Comparison of ENCODE assay signal across 7 cellular contexts in genomic region chr17:75877752-75878173, GRCh38. TPM values are rescaled to one million over a fixed set of nuclear protein-coding genes. Genes with fewer than 3 reads are reported as not detected.
A peak's percentile ranks its signal among the peaks of the same experiment; 100 is the strongest.
DNase-seq lines count a peak whose midpoint lies in the region; ATAC-seq and TF ChIP-seq lines count a peak whose summit lies in the region.

No MANE protein-coding gene starts in this region.

- peaks cover 48% of the 10 kb centered on the region for H3K4me1 Mint-ChIP-seq in activated naive CD8-positive, alpha-beta T cell (ENCODE audit: low read depth)

- ATAC-seq in Right ventricle myocardium superior (ENCODE audit: poor library complexity) (peak; percentile 71), aorta (ENCODE audit: low FRiP score) (peak; percentile 64)

- H3K9ac ChIP-seq in HUES48 (ENCODE audit: low read depth, low read length) (no peak overlapping the region; the same call in 1 of the 2 replicates), parathyroid adenoma (no peak overlapping the region)

- H3K9me3 Mint-ChIP-seq in activated naive CD8-positive, alpha-beta T cell (ENCODE audit: low read depth), result no peaks in the 10 kb centered on the region

- peak overlapping the region; percentile 77 for H3K4me2 ChIP-seq in parathyroid adenoma (ENCODE audit: low read length)

- H3K27me3 ChIP-seq in HUES48 (ENCODE audit: control insufficient read depth, insufficient read depth, low read length) (peaks cover 29% of the 10 kb centered on the region), SJSA1 (replicated peaks) (no peaks in the 10 kb centered on the region), parathyroid adenoma (ENCODE audit: control insufficient read depth, insufficient read depth, low read length) (no peaks in the 10 kb centered on the region), aorta (ENCODE audit: control insufficient read depth in 1 of 2, insufficient read depth in 2 of 2, low read length in 1 of 2) (no peaks in the 10 kb centered on the region)

- H2AFZ ChIP-seq in parathyroid adenoma, result peak overlapping the region; percentile 68

- peak overlapping the region; percentile 94 for H3K27ac Mint-ChIP-seq in activated naive CD8-positive, alpha-beta T cell

- H3K27ac ChIP-seq in HUES48 (ENCODE audit: low read depth, low read length), result peak overlapping the region; percentile 68
- H3K27ac ChIP-seq in SJSA1, result peak overlapping the region; percentile 54
- peak overlapping the region; percentile 87 for H3K27ac ChIP-seq in parathyroid adenoma
- peak overlapping the region; percentile 59 to 79 for H3K27ac ChIP-seq in aorta (ENCODE audit: low read depth in 1 of 2, low read length in 2 of 2)

- no peaks in the 10 kb centered on the region for H3K9me3 ChIP-seq in HUES48 (ENCODE audit: control insufficient read depth, insufficient read depth, low read length)
- 0 out of 2 replicates have a peak, but pooled peaks cover 5% of the 10 kb centered on the region for H3K9me3 ChIP-seq in SJSA1 (replicated peaks)
- H3K9me3 ChIP-seq in parathyroid adenoma (ENCODE audit: control insufficient read depth, low read length), result no peaks in the 10 kb centered on the region
- no peaks in the 10 kb centered on the region for H3K9me3 ChIP-seq in aorta (ENCODE audit: control insufficient read depth, low read length)

- H3K79me2 ChIP-seq in parathyroid adenoma, result no peaks in the 10 kb centered on the region

- peak; percentile 87 to 88 for DNase-seq in SJSA1 (ENCODE audit: low read depth in 1 of 2, low spot score in 2 of 2)
- peak; percentile 87 for DNase-seq in Right ventricle myocardium superior
- peak; percentile 84 to 92 for DNase-seq in aorta

- no peaks in the 10 kb centered on the region for H3K36me3 Mint-ChIP-seq in activated naive CD8-positive, alpha-beta T cell

- intact Hi-C loops in Right ventricle myocardium superior (cut with DNase I), result no loop called here
- intact Hi-C loops in aorta (cut with DNase I), result loop anchor here in 1 of 2 donors (1.0 to 5.0 kb wide), 3 partner anchors 22 to 360 kb away; partner anchors contain the start of genes CASKIN2, TSEN54 and WBP2

- 0 to 1% methylated on average over 35 to 56 of the region's 56 CpGs for WGBS in aorta, 2 donors

- TF ChIP-seq POLR2A in GM15510 (IDR thresholded peaks at IDR 0.05; ENCODE audit: borderline replicate concordance, extremely low read depth, insufficient read length), result peak; percentile 44

- H3K4me1 ChIP-seq in HUES48 (ENCODE audit: control insufficient read depth, insufficient read depth, low read length), result peaks cover 11% of the 10 kb centered on the region; the same call in 1 of the 2 replicates
- H3K4me1 ChIP-seq in SJSA1 (replicated peaks), result peaks cover 38% of the 10 kb centered on the region
- H3K4me1 ChIP-seq in parathyroid adenoma, result peaks cover 10% of the 10 kb centered on the region
- H3K4me1 ChIP-seq in aorta (ENCODE audit: control insufficient read depth in 1 of 2, insufficient read depth in 2 of 2, low read length in 2 of 2), result peaks cover 0 to 3% of the 10 kb centered on the region in 2 donors

- peak overlapping the region; percentile 91 for H3K4me3 Mint-ChIP-seq in activated naive CD8-positive, alpha-beta T cell

- TF ChIP-seq CTCF in parathyroid adenoma (IDR thresholded peaks at IDR 0.05), result peak; percentile 52

- no peaks in the 10 kb centered on the region for H3K27me3 Mint-ChIP-seq in activated naive CD8-positive, alpha-beta T cell

- peak overlapping the region; percentile 73 for H3K4me3 ChIP-seq in HUES48 (ENCODE audit: low read depth, low read length)
- peak overlapping the region; percentile 47 for H3K4me3 ChIP-seq in SJSA1
- peak overlapping the region; percentile 89 for H3K4me3 ChIP-seq in parathyroid adenoma (ENCODE audit: low read depth, low read length)
- H3K4me3 ChIP-seq in aorta (ENCODE audit: low read length in 2 of 2), result peak overlapping the region; percentile 4 to 88

- H3K36me3 ChIP-seq in HUES48 (ENCODE audit: control insufficient read depth, insufficient read depth, low read length) (no peaks in the 10 kb centered on the region), SJSA1 (peaks cover 12% of the 10 kb centered on the region; the same call in 1 of the 2 replicates), parathyroid adenoma (ENCODE audit: control insufficient read depth, insufficient read depth, low read length) (no peaks in the 10 kb centered on the region), aorta (ENCODE audit: control insufficient read depth in 1 of 2, insufficient read depth in 2 of 2, low read length in 1 of 2) (no peaks in the 10 kb centered on the region)

RNA-seq across cellular contexts. Expression of gene TRIM47, which starts 0.6 kb away (rescaled TPM):
- total RNA-seq in SJSA1 (2014; rRNA removed; shearing (Covaris generic)), result 11.9 and 17.5 TPM in 2 replicates
- total RNA-seq in Right ventricle myocardium superior (33.4 TPM), aorta (10 to 100 TPM; 39.8 to 88.5 TPM)
- 10 to 100 TPM; 15.7 to 47.7 TPM for polyA plus RNA-seq in aorta

RNA-seq across cellular contexts. Expression of gene TRIM65, which starts 19.0 kb away (rescaled TPM):
- 11.9 and 17.6 TPM in 2 replicates for total RNA-seq in SJSA1 (2014; rRNA removed; shearing (Covaris generic))
- total RNA-seq in Right ventricle myocardium superior (9.1 TPM), aorta (10 to 100 TPM; 15.1 to 26.6 TPM)
- polyA plus RNA-seq in aorta, result 10 to 100 TPM; 10.0 to 12.8 TPM

RNA-seq across cellular contexts. Expression of gene WBP2, which starts 22.6 kb away (rescaled TPM):
- 22.6 and 28.8 TPM in 2 replicates for total RNA-seq in SJSA1 (2014; rRNA removed; shearing (Covaris generic))
- total RNA-seq in Right ventricle myocardium superior (145 TPM), aorta (100 to 1,000 TPM; 104 to 122 TPM)
- 100 to 1,000 TPM in 1 of 2 donors, 10 to 100 TPM in 1; 54.6 to 123 TPM for polyA plus RNA-seq in aorta

RNA-seq across cellular contexts. Expression of gene MRPL38, which starts 26.9 kb away (rescaled TPM):
- total RNA-seq in SJSA1 (2014; rRNA removed; shearing (Covaris generic)), result 54.0 and 55.7 TPM in 2 replicates
- total RNA-seq in Right ventricle myocardium superior (113 TPM), aorta (10 to 100 TPM; 51.3 to 65.4 TPM)
- 100 to 1,000 TPM in 1 of 2 donors, 10 to 100 TPM in 1; 25.2 to 128 TPM for polyA plus RNA-seq in aorta

RNA-seq across cellular contexts. Expression of gene UNC13D, which starts 33.6 kb away (rescaled TPM):
- total RNA-seq in SJSA1 (2014; rRNA removed; shearing (Covaris generic)), result not detected in 2 replicates
- 10.6 TPM for total RNA-seq in Right ventricle myocardium superior
- 10 to 100 TPM; 17.7 to 20.0 TPM for total RNA-seq in aorta
- polyA plus RNA-seq in aorta, result 10 to 100 TPM in 1 of 2 donors, 1 to 10 TPM in 1; 3.8 to 23.1 TPM

Comparison
In these comparisons a context has a peak if more than half of its experiments do, and no peak if none do; other contexts are left out.
1. Peak in every context shown above with its lines: DNase-seq, ATAC-seq, H3K4me3 ChIP-seq and H3K27ac ChIP-seq.